Comparison of ENCODE assay signal across 1 cellular context in genomic region chr21:43301424-43302355, GRCh38.
TF ChIP-seq lines count a peak whose summit lies in the region.

No MANE protein-coding gene starts in this region.

TF ChIP-seq in GM23338, 12 proteins besides CTCF, POLR2A, EP300 and RAD21 (continued from another document):
- TF ChIP-seq ZNF462 (CRISPR knock-in tag; IDR thresholded peaks at IDR 0.05), result no peak
- TF ChIP-seq ZNF114 (CRISPR knock-in tag; IDR thresholded peaks at IDR 0.05), result no peak
- TF ChIP-seq EZH2phosphoT487 (IDR thresholded peaks at IDR 0.05; ENCODE audit: unreplicated experiment), result no peak
- no peak for TF ChIP-seq ZNF331 (CRISPR knock-in tag; IDR thresholded peaks at IDR 0.05; ENCODE audit: low read depth)
- no peak for TF ChIP-seq NANOG (IDR thresholded peaks at IDR 0.05; ENCODE audit: borderline replicate concordance)
- TF ChIP-seq JUNB (IDR thresholded peaks at IDR 0.05; ENCODE audit: unreplicated experiment), result no peak
- no peak for TF ChIP-seq STAT1 (IDR thresholded peaks at IDR 0.05; ENCODE audit: unreplicated experiment)
- TF ChIP-seq POLR2AphosphoS5 (IDR thresholded peaks at IDR 0.05; ENCODE audit: low read depth), result no peak
- TF ChIP-seq EZH2 (IDR thresholded peaks at IDR 0.05; ENCODE audit: low read depth, unreplicated experiment), result no peak
- TF ChIP-seq ETS1 (IDR thresholded peaks at IDR 0.05), result no peak
- TF ChIP-seq, protein P1, sequence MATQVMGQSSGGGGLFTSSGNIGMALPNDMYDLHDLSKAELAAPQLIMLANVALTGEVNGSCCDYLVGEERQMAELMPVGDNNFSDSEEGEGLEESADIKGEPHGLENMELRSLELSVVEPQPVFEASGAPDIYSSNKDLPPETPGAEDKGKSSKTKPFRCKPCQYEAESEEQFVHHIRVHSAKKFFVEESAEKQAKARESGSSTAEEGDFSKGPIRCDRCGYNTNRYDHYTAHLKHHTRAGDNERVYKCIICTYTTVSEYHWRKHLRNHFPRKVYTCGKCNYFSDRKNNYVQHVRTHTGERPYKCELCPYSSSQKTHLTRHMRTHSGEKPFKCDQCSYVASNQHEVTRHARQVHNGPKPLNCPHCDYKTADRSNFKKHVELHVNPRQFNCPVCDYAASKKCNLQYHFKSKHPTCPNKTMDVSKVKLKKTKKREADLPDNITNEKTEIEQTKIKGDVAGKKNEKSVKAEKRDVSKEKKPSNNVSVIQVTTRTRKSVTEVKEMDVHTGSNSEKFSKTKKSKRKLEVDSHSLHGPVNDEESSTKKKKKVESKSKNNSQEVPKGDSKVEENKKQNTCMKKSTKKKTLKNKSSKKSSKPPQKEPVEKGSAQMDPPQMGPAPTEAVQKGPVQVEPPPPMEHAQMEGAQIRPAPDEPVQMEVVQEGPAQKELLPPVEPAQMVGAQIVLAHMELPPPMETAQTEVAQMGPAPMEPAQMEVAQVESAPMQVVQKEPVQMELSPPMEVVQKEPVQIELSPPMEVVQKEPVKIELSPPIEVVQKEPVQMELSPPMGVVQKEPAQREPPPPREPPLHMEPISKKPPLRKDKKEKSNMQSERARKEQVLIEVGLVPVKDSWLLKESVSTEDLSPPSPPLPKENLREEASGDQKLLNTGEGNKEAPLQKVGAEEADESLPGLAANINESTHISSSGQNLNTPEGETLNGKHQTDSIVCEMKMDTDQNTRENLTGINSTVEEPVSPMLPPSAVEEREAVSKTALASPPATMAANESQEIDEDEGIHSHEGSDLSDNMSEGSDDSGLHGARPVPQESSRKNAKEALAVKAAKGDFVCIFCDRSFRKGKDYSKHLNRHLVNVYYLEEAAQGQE (IDR thresholded peaks at IDR 0.05; ENCODE audit: unreplicated experiment), result no peak
